1 cellular context compared by ENCODE assay signal in the genomic region with DNA sequence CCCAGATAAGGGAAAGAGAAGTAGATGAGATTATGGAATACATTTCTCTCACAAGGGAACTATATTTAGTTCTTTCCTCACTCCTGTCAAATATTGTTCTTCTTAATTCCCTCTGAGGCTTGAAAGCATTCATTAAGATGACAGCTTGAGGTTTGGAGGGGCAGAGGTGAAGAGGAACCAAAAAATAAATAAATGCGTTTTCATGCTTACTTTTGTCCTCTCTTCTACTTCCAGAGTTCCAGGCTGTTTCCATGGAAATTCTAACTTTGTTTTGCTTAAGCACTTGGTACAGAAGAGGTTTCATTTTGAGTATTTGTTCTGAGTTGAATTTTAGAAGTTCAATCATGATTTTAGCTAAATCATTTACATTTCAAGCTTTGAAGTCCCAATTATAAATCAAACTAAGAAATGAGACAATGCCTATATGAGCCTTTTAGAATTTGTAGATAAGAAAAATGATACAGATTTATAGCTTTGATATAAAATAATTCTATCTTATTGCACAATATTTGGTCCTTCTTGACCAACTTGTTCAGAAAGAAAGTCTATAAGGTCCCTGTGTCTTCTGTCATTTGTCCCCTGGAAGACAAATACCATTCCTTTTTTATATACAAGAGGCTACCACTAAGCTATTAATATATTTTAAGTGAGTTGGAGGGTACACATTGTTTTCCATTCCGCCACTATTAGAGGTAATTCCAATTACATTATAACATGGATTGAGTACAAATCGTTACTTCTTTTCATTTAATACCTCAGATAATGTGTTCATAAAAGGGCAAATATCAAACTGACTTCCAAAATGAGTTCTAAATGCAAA.
TF ChIP-seq lines count a peak whose summit lies in the region.

No MANE protein-coding gene starts in this region.

TF ChIP-seq in K562, 482 proteins besides CTCF, POLR2A, EP300 and RAD21:
- TF ChIP-seq, protein P1, sequence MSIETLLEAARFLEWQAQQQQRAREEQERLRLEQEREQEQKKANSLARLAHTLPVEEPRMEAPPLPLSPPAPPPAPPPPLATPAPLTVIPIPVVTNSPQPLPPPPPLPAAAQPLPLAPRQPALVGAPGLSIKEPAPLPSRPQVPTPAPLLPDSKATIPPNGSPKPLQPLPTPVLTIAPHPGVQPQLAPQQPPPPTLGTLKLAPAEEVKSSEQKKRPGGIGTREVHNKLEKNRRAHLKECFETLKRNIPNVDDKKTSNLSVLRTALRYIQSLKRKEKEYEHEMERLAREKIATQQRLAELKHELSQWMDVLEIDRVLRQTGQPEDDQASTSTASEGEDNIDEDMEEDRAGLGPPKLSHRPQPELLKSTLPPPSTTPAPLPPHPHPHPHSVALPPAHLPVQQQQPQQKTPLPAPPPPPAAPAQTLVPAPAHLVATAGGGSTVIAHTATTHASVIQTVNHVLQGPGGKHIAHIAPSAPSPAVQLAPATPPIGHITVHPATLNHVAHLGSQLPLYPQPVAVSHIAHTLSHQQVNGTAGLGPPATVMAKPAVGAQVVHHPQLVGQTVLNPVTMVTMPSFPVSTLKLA (conservative IDR thresholded peaks at IDR 0.05), result no peak
- TF ChIP-seq CEBPB (tag; IDR thresholded peaks at IDR 0.05) (peak; percentile 47), MEIS2 (IDR thresholded peaks at IDR 0.05; ENCODE audit: partially characterized antibody) (peak; percentile 49), ZNF133 (CRISPR knock-in tag; IDR thresholded peaks at IDR 0.05) (no peak), CEBPG (CRISPR knock-in tag; IDR thresholded peaks at IDR 0.05) (no peak), CEBPG (tag; conservative IDR thresholded peaks at IDR 0.05 in 1 of 2, IDR thresholded peaks at IDR 0.05 in 1 of 2) (peak; percentile 32 to 94; a peak in 2 of 4 replicates)
TF ChIP-seq in K562: peak in this region for 3.
